Comparison of ENCODE assay signal across 8 cellular contexts in genomic region chrX:120468479-120468824, GRCh38. TPM values are rescaled to one million over a fixed set of nuclear protein-coding genes. Genes with fewer than 3 reads are reported as not detected.
DNase-seq lines count a peak whose midpoint lies in the region; ATAC-seq and TF ChIP-seq lines count a peak whose summit lies in the region.

No MANE protein-coding gene starts in this region.

- H3K9me3 ChIP-seq in HEK293 (ENCODE audit: control insufficient read depth, insufficient read depth, low read depth, low read length) (no peaks in the 10 kb centered on the region), iPS-18a (ENCODE audit: control insufficient read depth, low read depth, low read length) (peaks cover 8% of the 10 kb centered on the region)

- no peaks in the 10 kb centered on the region for H3K9me3 Mint-ChIP-seq in activated T-helper 17 cell treated with anti-CD3 and anti-CD28 coated beads, Interleukin-2, amount 50 U/mL, for 72 hours
- no peaks in the 10 kb centered on the region for H3K9me3 Mint-ChIP-seq in stimulated activated naive B cell treated with anti-CD40 and anti-IgM and Interleukin-4, amounts not matched to agents 10 μg/mL and 1 μg/mL and 100 μg/mL, for 72 hours

- H3K4me3 Mint-ChIP-seq in activated T-helper 17 cell treated with anti-CD3 and anti-CD28 coated beads, Interleukin-2, amount 50 U/mL, for 72 hours, result peak overlapping the region; percentile 89
- peak overlapping the region; percentile 85 to 87 for H3K4me3 Mint-ChIP-seq in stimulated activated naive B cell treated with anti-CD40 and anti-IgM and Interleukin-4, amounts not matched to agents 10 μg/mL and 1 μg/mL and 100 μg/mL, for 72 hours

- DNase-seq in stimulated activated naive B cell treated with anti-CD40 and anti-IgM and Interleukin-4, amounts not matched to agents 10 μg/mL and 1 μg/mL and 100 μg/mL, for 72 hours, result no peak
- DNase-seq in hippocampal formation (lab: John Stamatoyannopoulos, UW) (no peak), GM19240 (ENCODE audit: insufficient read length, low spot score) (no peak), NCI-H510A treated with DMSO at 0.1 percent for 48 hours (lab: John Stamatoyannopoulos, UW) (no peak)

- no peak for ATAC-seq in activated T-helper 17 cell treated with anti-CD3 and anti-CD28 coated beads, Interleukin-2, amount 50 U/mL, for 72 hours (replicated peaks)
- no peak for ATAC-seq in stimulated activated naive B cell treated with anti-CD40 and anti-IgM and Interleukin-4, amounts not matched to agents 10 μg/mL and 1 μg/mL and 100 μg/mL, for 72 hours (replicated peaks)
- no peak for ATAC-seq in GM18907 (IDR thresholded peaks at IDR 0.05; ENCODE audit: unreplicated experiment)

- no peaks in the 10 kb centered on the region for H3K36me3 ChIP-seq in HEK293 (ENCODE audit: control insufficient read depth in 2 of 2, insufficient read depth in 1 of 2, low read length in 2 of 2)
- H3K36me3 ChIP-seq in iPS-18a (ENCODE audit: control insufficient read depth, low read depth, low read length), result no peaks in the 10 kb centered on the region

- H3K36me3 Mint-ChIP-seq in activated T-helper 17 cell treated with anti-CD3 and anti-CD28 coated beads, Interleukin-2, amount 50 U/mL, for 72 hours (ENCODE audit: low read depth), result peaks cover 7% of the 10 kb centered on the region
- H3K36me3 Mint-ChIP-seq in stimulated activated naive B cell treated with anti-CD40 and anti-IgM and Interleukin-4, amounts not matched to agents 10 μg/mL and 1 μg/mL and 100 μg/mL, for 72 hours, result peaks cover 0 to 5% of the 10 kb centered on the region in 2 donors

- H3K27ac Mint-ChIP-seq in activated T-helper 17 cell treated with anti-CD3 and anti-CD28 coated beads, Interleukin-2, amount 50 U/mL, for 72 hours, result peak overlapping the region; percentile 88
- peak overlapping the region; percentile 95 for H3K27ac Mint-ChIP-seq in stimulated activated naive B cell treated with anti-CD40 and anti-IgM and Interleukin-4, amounts not matched to agents 10 μg/mL and 1 μg/mL and 100 μg/mL, for 72 hours

- H3K4me1 ChIP-seq in HEK293 (ENCODE audit: control insufficient read depth, insufficient read depth, low read length) (peaks cover 8% of the 10 kb centered on the region), iPS-18a (ENCODE audit: control insufficient read depth, low read depth, low read length) (no peaks in the 10 kb centered on the region)

- H3K4me3 ChIP-seq in HEK293 (ENCODE audit: low read depth, low read length) (peak overlapping the region; percentile 82), iPS-18a (ENCODE audit: low read length) (peak overlapping the region; percentile 77)

- no peak for TF ChIP-seq CTCF in HEK293 (tag by site-specific recombination; IDR thresholded peaks at IDR 0.05)

- POLR2A ChIA-PET in HEK293 (lab: Yijun Ruan, JAX), result interaction anchor here (1.1 to 2.2 kb wide), 5 partner anchors 9 to 42 kb away, joined by 3 to 14 read pairs (median 4); no protein-coding TSS in a partner anchor

- H3K27me3 Mint-ChIP-seq in activated T-helper 17 cell treated with anti-CD3 and anti-CD28 coated beads, Interleukin-2, amount 50 U/mL, for 72 hours, result no peaks in the 10 kb centered on the region
- H3K27me3 Mint-ChIP-seq in stimulated activated naive B cell treated with anti-CD40 and anti-IgM and Interleukin-4, amounts not matched to agents 10 μg/mL and 1 μg/mL and 100 μg/mL, for 72 hours, result no peaks in the 10 kb centered on the region

- H3K4me1 Mint-ChIP-seq in activated T-helper 17 cell treated with anti-CD3 and anti-CD28 coated beads, Interleukin-2, amount 50 U/mL, for 72 hours, result peaks cover 5% of the 10 kb centered on the region
- H3K4me1 Mint-ChIP-seq in stimulated activated naive B cell treated with anti-CD40 and anti-IgM and Interleukin-4, amounts not matched to agents 10 μg/mL and 1 μg/mL and 100 μg/mL, for 72 hours, result peaks cover 9 to 11% of the 10 kb centered on the region in 2 donors

- peak overlapping the region; percentile 74 for H3K9ac ChIP-seq in iPS-18a (ENCODE audit: low read length)

- H3K27ac ChIP-seq in HEK293 (ENCODE audit: extremely low read depth, low read depth, low read length) (peak overlapping the region; percentile 72; the same call in 1 of the 2 replicates), iPS-18a (ENCODE audit: low read length) (no peak overlapping the region)

- CTCF ChIA-PET in HEK293 (lab: Yijun Ruan, JAX), result interaction anchor here (0.6 to 1.1 kb wide), 5 partner anchors 12 to 209 kb away, joined by 3 to 5 read pairs (median 4); no protein-coding TSS in a partner anchor

- no peaks in the 10 kb centered on the region for H3K27me3 ChIP-seq in iPS-18a (ENCODE audit: control insufficient read depth, insufficient read depth, low read length)

TF ChIP-seq in HEK293, 187 proteins besides CTCF, POLR2A, EP300 and RAD21 (continues in another document):
- TF ChIP-seq EGR2 (tag by site-specific recombination; IDR thresholded peaks at IDR 0.05; ENCODE audit: low read depth) (peak; percentile 77), ZNF121 (tag by site-specific recombination; IDR thresholded peaks at IDR 0.05) (no peak), GLIS1 (tag by site-specific recombination; IDR thresholded peaks at IDR 0.05) (no peak), ZNF426 (tag by site-specific recombination; IDR thresholded peaks at IDR 0.05) (no peak), IKZF3 (tag by site-specific recombination; IDR thresholded peaks at IDR 0.05) (no peak), OVOL3 (tag by site-specific recombination; IDR thresholded peaks at IDR 0.05) (no peak), YY1 (tag by site-specific recombination; IDR thresholded peaks at IDR 0.05) (no peak; the same call in 1 of the 2 replicates), ZNF707 (tag by site-specific recombination; IDR thresholded peaks at IDR 0.05) (no peak), ZIC2 (tag by site-specific recombination; IDR thresholded peaks at IDR 0.05) (no peak), ZNF174 (tag by site-specific recombination; IDR thresholded peaks at IDR 0.05) (no peak), RBAK (tag by site-specific recombination; IDR thresholded peaks at IDR 0.05) (no peak), ZNF518A (tag by site-specific recombination; conservative IDR thresholded peaks at IDR 0.05; ENCODE audit: low read depth) (no peak), ZNF629 (tag by site-specific recombination; IDR thresholded peaks at IDR 0.05) (no peak)
- TF ChIP-seq, protein P1, sequence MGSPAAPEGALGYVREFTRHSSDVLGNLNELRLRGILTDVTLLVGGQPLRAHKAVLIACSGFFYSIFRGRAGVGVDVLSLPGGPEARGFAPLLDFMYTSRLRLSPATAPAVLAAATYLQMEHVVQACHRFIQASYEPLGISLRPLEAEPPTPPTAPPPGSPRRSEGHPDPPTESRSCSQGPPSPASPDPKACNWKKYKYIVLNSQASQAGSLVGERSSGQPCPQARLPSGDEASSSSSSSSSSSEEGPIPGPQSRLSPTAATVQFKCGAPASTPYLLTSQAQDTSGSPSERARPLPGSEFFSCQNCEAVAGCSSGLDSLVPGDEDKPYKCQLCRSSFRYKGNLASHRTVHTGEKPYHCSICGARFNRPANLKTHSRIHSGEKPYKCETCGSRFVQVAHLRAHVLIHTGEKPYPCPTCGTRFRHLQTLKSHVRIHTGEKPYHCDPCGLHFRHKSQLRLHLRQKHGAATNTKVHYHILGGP (tag by site-specific recombination; IDR thresholded peaks at IDR 0.05), result no peak

RNA-seq across cellular contexts. Expression of gene LAMP2, which starts 0.6 kb away (rescaled TPM):
- 10 to 100 TPM; 28.7 to 35.4 TPM for total RNA-seq in activated T-helper 17 cell treated with anti-CD3 and anti-CD28 coated beads, Interleukin-2, amount 50 U/mL, for 72 hours
